17 cellular contexts compared by ENCODE assay signal in genomic region chr3:41920406-41920970, GRCh38.
DNase-seq lines count a peak whose midpoint lies in the region; ATAC-seq, FAIRE-seq and TF ChIP-seq lines count a peak whose summit lies in the region.
"Had no signal": no experiment of that assay in that cellular context is flagged by ENCODE, and none has a peak within 500 bp of the region (broad histone marks: within the 10 kb centered on the region; RNA-seq: fewer than 3 reads in every experiment).

No MANE protein-coding gene starts in this region.

- no peak for ATAC-seq in stimulated activated naive CD8-positive, alpha-beta T cell treated with anti-CD3 and anti-CD28 coated beads, Interleukin-15, Interleukin-2, amounts not matched to agents 100 U/mL and 50 U/mL, for 24 hours
- ATAC-seq in GM19324 (IDR thresholded peaks at IDR 0.05; ENCODE audit: low FRiP score, unreplicated experiment): no peak
- ATAC-seq: CD8-positive, alpha-beta T cell; Panc1 had no signal

- H3K36me3 ChIP-seq in HEK293 (ENCODE audit: control insufficient read depth in 2 of 2, insufficient read depth in 1 of 2, low read length in 2 of 2): no peaks in the 10 kb centered on the region
- H3K36me3 ChIP-seq: SJSA1 had no signal

- DNase-seq in RCC 7860 (ENCODE audit: low spot score) (peak; percentile 33), left kidney (ENCODE audit: low read depth, low spot score) (peak; percentile 66), retinal pigment epithelial cell (ENCODE audit: low read depth) (peak; percentile 20), GDM1 (lab: John Stamatoyannopoulos, UW) (no peak)
- DNase-seq in stimulated activated naive CD8-positive, alpha-beta T cell treated with anti-CD3 and anti-CD28 coated beads, Interleukin-15, Interleukin-2, amounts not matched to agents 100 U/mL and 50 U/mL, for 24 hours: no peak
- DNase-seq: CD8-positive, alpha-beta T cell; H9; KBM-7; NCI-H1105; NCI-H1694; NCI-H2227 treated with DMSO at 0.1 percent for 48 hours; NCI-H510A treated with DMSO at 0.1 percent for 48 hours had no signal

- CTCF ChIA-PET in HEK293 (lab: Yijun Ruan, JAX): interaction anchor here (0.7 kb wide), 1 partner anchor 272 kb away, joined by 3 read pairs; no protein-coding TSS in a partner anchor

- H3K4me3 ChIP-seq in HEK293 (ENCODE audit: low read depth, low read length): no peak overlapping the region
- H3K4me3 ChIP-seq in retinal pigment epithelial cell (ENCODE audit: low read length): no peak overlapping the region
- H3K4me3 ChIP-seq: BLaER1 treated with 17β-estradiol and CSF1 and Interleukin-3, amounts not matched to agents 10 nM and 100 nM; SJSA1 had no signal

- POLR2A ChIA-PET in HEK293 (lab: Yijun Ruan, JAX): interaction anchor here (0.6 kb wide), 1 partner anchor 151 kb away, joined by 8 read pairs; no protein-coding TSS in a partner anchor

- FAIRE-seq in RCC 7860 (lab: Jason Lieb, UNC): no peak

- no peaks in the 10 kb centered on the region for H3K9me3 ChIP-seq in HEK293 (ENCODE audit: control insufficient read depth, insufficient read depth, low read depth, low read length)
- H3K9me3 ChIP-seq: BLaER1 treated with 17β-estradiol and CSF1 and Interleukin-3, amounts not matched to agents 10 nM and 100 nM; SJSA1 had no signal

- no peak overlapping the region for H3K27ac ChIP-seq in HEK293 (ENCODE audit: extremely low read depth, low read depth, low read length)
- H3K27ac ChIP-seq: BLaER1 treated with 17β-estradiol and CSF1 and Interleukin-3, amounts not matched to agents 10 nM and 100 nM; SJSA1 had no signal

- H3K4me1 ChIP-seq in HEK293 (ENCODE audit: control insufficient read depth, insufficient read depth, low read length): no peaks in the 10 kb centered on the region
- H3K4me1 ChIP-seq: SJSA1 had no signal

- TF ChIP-seq CTCF in HEK293 (tag by site-specific recombination; IDR thresholded peaks at IDR 0.05) (no peak), retinal pigment epithelial cell (conservative IDR thresholded peaks at IDR 0.05; ENCODE audit: low read depth, low read length) (no peak)

TF ChIP-seq in HEK293, 187 proteins besides CTCF, POLR2A, EP300 and RAD21:
- TF ChIP-seq KLF9 (tag by site-specific recombination; IDR thresholded peaks at IDR 0.05; ENCODE audit: low read depth): no peak
- TF ChIP-seq, protein P1, sequence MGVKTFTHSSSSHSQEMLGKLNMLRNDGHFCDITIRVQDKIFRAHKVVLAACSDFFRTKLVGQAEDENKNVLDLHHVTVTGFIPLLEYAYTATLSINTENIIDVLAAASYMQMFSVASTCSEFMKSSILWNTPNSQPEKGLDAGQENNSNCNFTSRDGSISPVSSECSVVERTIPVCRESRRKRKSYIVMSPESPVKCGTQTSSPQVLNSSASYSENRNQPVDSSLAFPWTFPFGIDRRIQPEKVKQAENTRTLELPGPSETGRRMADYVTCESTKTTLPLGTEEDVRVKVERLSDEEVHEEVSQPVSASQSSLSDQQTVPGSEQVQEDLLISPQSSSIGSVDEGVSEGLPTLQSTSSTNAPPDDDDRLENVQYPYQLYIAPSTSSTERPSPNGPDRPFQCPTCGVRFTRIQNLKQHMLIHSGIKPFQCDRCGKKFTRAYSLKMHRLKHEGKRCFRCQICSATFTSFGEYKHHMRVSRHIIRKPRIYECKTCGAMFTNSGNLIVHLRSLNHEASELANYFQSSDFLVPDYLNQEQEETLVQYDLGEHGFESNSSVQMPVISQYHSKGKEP (tag by site-specific recombination; IDR thresholded peaks at IDR 0.05): 0 out of 2 replicates have a peak, but pooled peaks have one; percentile 16
- TF ChIP-seq ZEB2 (tag by site-specific recombination; IDR thresholded peaks at IDR 0.05): no peak
- TF ChIP-seq ZBTB7A (tag by site-specific recombination; IDR thresholded peaks at IDR 0.05; ENCODE audit: low read depth): no peak
TF ChIP-seq in HEK293: peak in this region for 1.

Comparison
In these comparisons a context has a peak if more than half of its experiments do, and no peak if none do; other contexts are left out.
1. DNase-seq: peak in RCC 7860 (single experiment), left kidney (single experiment) and retinal pigment epithelial cell (single experiment); none in GDM1 (single experiment) and stimulated activated naive CD8-positive, alpha-beta T cell treated with anti-CD3 and anti-CD28 coated beads, Interleukin-15, Interleukin-2, amounts not matched to agents 100 U/mL and 50 U/mL, for 24 hours (single experiment).